Comparison of ENCODE assay signal across 24 cellular contexts in genomic region chr18:79834834-79835233, GRCh38. TPM values are rescaled to one million over a fixed set of nuclear protein-coding genes. Genes with fewer than 3 reads are reported as not detected.
"Had no signal": no experiment of that assay in that cellular context is flagged by ENCODE, and none has a peak within 500 bp of the region (broad histone marks: within the 10 kb centered on the region; RNA-seq: fewer than 3 reads in every experiment).

No MANE protein-coding gene starts in this region.

- H3K27me3 ChIP-seq: MG63 had no signal

- DNase-seq: IMR-90, Karpas-422, KG1, MG63, NCI-H1092, NCI-H1105 treated with DMSO at 0.1 percent for 48 hours, NCI-H1417 treated with DMSO at 0.1 percent for 48 hours, NCI-H146, NCI-H1694 treated with DMSO at 0.1 percent for 48 hours, NCI-H2029, NCI-H2081 treated with DMSO at 0.1 percent for 48 hours, NCI-H2171, NCI-H226, NCI-H446, NCI-H510A, NCI-H524 treated with DMSO at 0.1 percent for 48 hours, NCI-H69, NCI-H774, SHP77, SK-N-SH had no signal

- H3K4me2 ChIP-seq: SK-N-SH had no signal

- H3K27ac ChIP-seq: RWPE1 had no signal

- H3K9ac ChIP-seq: SK-N-SH had no signal

- H3K4me3 ChIP-seq: MG63 had no signal

- H3K9me3 ChIP-seq: MG63, SK-N-SH had no signal

- H3K36me3 ChIP-seq: MG63 had no signal

RNA-seq across cellular contexts. Expression of gene KCNG2, which starts 37.1 kb away (rescaled TPM):
- total RNA-seq: HepG2, HT1080, IMR-90, SK-MEL-5 had no signal
- polyA plus RNA-seq: HepG2, IMR-90, SK-N-SH had no signal
